1 cellular context compared by ENCODE assay signal in the genomic region with DNA sequence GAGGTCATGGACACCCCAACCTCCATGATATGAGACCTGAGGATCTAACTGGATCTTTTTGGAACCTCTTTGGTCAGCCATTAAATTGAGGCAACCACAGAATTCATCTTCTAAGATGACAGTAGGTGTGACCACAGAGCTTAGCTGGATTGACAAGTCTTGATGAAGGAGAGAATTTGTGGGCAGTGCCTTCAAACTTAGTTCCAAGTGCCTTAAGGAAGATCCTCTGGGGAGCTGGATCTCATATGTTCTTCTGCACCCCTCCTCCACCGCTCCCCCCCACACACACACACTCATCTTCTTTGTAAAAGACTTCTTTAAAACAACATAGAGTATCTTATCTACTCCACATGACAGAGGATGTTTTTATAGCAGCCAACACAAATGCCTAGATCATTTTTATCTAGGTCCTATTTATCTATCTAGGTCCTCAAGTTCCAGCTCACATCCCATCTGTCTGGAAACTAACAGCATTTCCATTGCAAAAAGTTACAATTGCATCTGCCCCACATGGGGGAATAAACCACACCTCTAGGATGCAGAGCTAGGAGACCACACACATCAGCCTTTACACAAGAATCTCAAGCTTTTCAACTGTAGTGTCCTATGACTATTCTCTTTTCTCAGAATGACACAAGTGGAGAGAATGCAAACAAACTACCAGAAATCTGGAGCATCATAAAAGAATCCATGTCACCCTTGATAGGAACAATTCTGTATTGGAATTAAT.
TF ChIP-seq lines count a peak whose summit lies in the region.

No MANE protein-coding gene starts in this region.

TF ChIP-seq in A549, 52 proteins besides CTCF, POLR2A, EP300 and RAD21 (continued from another document):
- TF ChIP-seq, protein P1, sequence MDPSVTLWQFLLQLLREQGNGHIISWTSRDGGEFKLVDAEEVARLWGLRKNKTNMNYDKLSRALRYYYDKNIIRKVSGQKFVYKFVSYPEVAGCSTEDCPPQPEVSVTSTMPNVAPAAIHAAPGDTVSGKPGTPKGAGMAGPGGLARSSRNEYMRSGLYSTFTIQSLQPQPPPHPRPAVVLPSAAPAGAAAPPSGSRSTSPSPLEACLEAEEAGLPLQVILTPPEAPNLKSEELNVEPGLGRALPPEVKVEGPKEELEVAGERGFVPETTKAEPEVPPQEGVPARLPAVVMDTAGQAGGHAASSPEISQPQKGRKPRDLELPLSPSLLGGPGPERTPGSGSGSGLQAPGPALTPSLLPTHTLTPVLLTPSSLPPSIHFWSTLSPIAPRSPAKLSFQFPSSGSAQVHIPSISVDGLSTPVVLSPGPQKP (IDR thresholded peaks at IDR 0.05; ENCODE audit: low read depth, low read length) = no peak
- TF ChIP-seq HOXB13 (CRISPR knock-in tag; IDR thresholded peaks at IDR 0.05; ENCODE audit: low read depth) = no peak
- TF ChIP-seq NPAS2 (CRISPR knock-in tag; IDR thresholded peaks at IDR 0.05; ENCODE audit: borderline replicate concordance) = no peak
- TF ChIP-seq ESRRA (IDR thresholded peaks at IDR 0.05; ENCODE audit: borderline replicate concordance, low read length) = no peak
- no peak for TF ChIP-seq EHF (CRISPR knock-in tag; IDR thresholded peaks at IDR 0.05)
